Comparison of ENCODE assay signal across 7 cellular contexts in genomic region chr14:102508774-102509743, GRCh38. TPM values are rescaled to one million over a fixed set of nuclear protein-coding genes. Genes with fewer than 3 reads are reported as not detected.
A peak's percentile ranks its signal among the peaks of the same experiment; 100 is the strongest.
DNase-seq lines count a peak whose midpoint lies in the region; ATAC-seq and TF ChIP-seq lines count a peak whose summit lies in the region.

No MANE protein-coding gene starts in this region.

- TF ChIP-seq CTCF in VCaP (conservative IDR thresholded peaks at IDR 0.05): no peak
- no peak for TF ChIP-seq CTCF in lower lobe of right lung (IDR thresholded peaks at IDR 0.05)
- no peak for TF ChIP-seq CTCF in testis (IDR thresholded peaks at IDR 0.05)

- DNase-seq in ecto neural progenitor cell (ENCODE audit: low spot score) (peak; percentile 73), lower lobe of right lung (peak; percentile 79), testis (peak; percentile 65), NCI-H1694 treated with DMSO at 0.1 percent for 48 hours (lab: John Stamatoyannopoulos, UW) (no peak)

- no peak for TF ChIP-seq POLR2A in testis (IDR thresholded peaks at IDR 0.05)

- WGBS in testis, 2 donors: 2 to 41% methylated on average over 8 to 31 of the region's 109 CpGs

- peak; percentile 10 for ATAC-seq in GM18907 (IDR thresholded peaks at IDR 0.05; ENCODE audit: unreplicated experiment)
- peak; percentile 8 for ATAC-seq in HG03280 (IDR thresholded peaks at IDR 0.05; ENCODE audit: unreplicated experiment)
- peak; percentile 49 to 60 for ATAC-seq in lower lobe of right lung

- intact Hi-C loops in lower lobe of right lung (cut with DNase I): no loop called here
- intact Hi-C loops in testis (cut with DNase I; ENCODE audit: low total_unique reads): no loop called here

- no peaks in the 10 kb centered on the region for H3K27me3 ChIP-seq in lower lobe of right lung (ENCODE audit: low read depth)
- no peaks in the 10 kb centered on the region for H3K27me3 ChIP-seq in testis

- H3K4me1 ChIP-seq in lower lobe of right lung (peaks cover 16% of the 10 kb centered on the region), testis (peaks cover 9% of the 10 kb centered on the region)

- peak overlapping the region; percentile 69 for H3K4me3 ChIP-seq in lower lobe of right lung
- H3K4me3 ChIP-seq in testis: peak overlapping the region; percentile 63 to 64

- H3K36me3 ChIP-seq in lower lobe of right lung: no peaks in the 10 kb centered on the region
- no peaks in the 10 kb centered on the region for H3K36me3 ChIP-seq in testis (ENCODE audit: low read depth, missing control alignments)

- no peaks in the 10 kb centered on the region for H3K9me3 ChIP-seq in lower lobe of right lung
- no peaks in the 10 kb centered on the region for H3K9me3 ChIP-seq in testis

- peak overlapping the region; percentile 76 for H3K27ac ChIP-seq in VCaP
- H3K27ac ChIP-seq in lower lobe of right lung: peak overlapping the region; percentile 80
- peak overlapping the region; percentile 80 to 89 for H3K27ac ChIP-seq in testis

RNA-seq across cellular contexts. Expression of gene ANKRD9, which starts 0.5 kb away (rescaled TPM):
- total RNA-seq in lower lobe of right lung (19.5 TPM), testis (100 to 1,000 TPM in 1 of 2 donors, 10 to 100 TPM in 1; 88.7 to 153 TPM)
- 21.0 TPM for polyA plus RNA-seq in testis (ENCODE audit: insufficient read depth, low read depth, low replicate concordance)
